In genomic region chr6:151475653-151476523, GRCh38 we compare ENCODE assay signal across 1 cellular context.
TF ChIP-seq lines count a peak whose summit lies in the region.

No MANE protein-coding gene starts in this region.

TF ChIP-seq in K562, 482 proteins besides CTCF, POLR2A, EP300 and RAD21 (continues in another document):
- TF ChIP-seq MLLT1 (IDR thresholded peaks at IDR 0.05) (no peak), PHTF2 (CRISPR knock-in tag; IDR thresholded peaks at IDR 0.05) (no peak), PPARD (CRISPR knock-in tag; IDR thresholded peaks at IDR 0.05) (no peak), TARDBP (IDR thresholded peaks at IDR 0.05) (no peak), EWSR1 (IDR thresholded peaks at IDR 0.05; ENCODE audit: borderline replicate concordance, low read depth, partially characterized antibody) (no peak), FOSL1 (tag; conservative IDR thresholded peaks at IDR 0.05) (no peak), PHF8 (IDR thresholded peaks at IDR 0.05; ENCODE audit: borderline replicate concordance, low read length) (no peak), ZBTB17 (CRISPR knock-in tag; IDR thresholded peaks at IDR 0.05) (no peak), RBM25 (IDR thresholded peaks at IDR 0.05; ENCODE audit: low read depth, low read length, severe bottlenecking) (no peak), ZNF384 (IDR thresholded peaks at IDR 0.05; ENCODE audit: low read depth, low read length) (peak; percentile 69), HSF4 (CRISPR knock-in tag; IDR thresholded peaks at IDR 0.05; ENCODE audit: borderline replicate concordance) (no peak), DEAF1 (CRISPR knock-in tag; IDR thresholded peaks at IDR 0.05) (peak; percentile 26), CREM (IDR thresholded peaks at IDR 0.05; ENCODE audit: low read depth) (no peak), USF1 (CRISPR knock-in tag; IDR thresholded peaks at IDR 0.05) (peak; percentile 49), ARID3A (IDR thresholded peaks at IDR 0.05; ENCODE audit: borderline replicate concordance, low read depth, low read length) (0 out of 2 replicates have a peak, but pooled peaks have one; percentile 39), ZNF263 (CRISPR knock-in tag; IDR thresholded peaks at IDR 0.05; ENCODE audit: borderline replicate concordance) (no peak), GTF3C2 (IDR thresholded peaks at IDR 0.05; ENCODE audit: borderline replicate concordance, extremely low read depth, insufficient read length) (no peak), RFX1 (IDR thresholded peaks at IDR 0.05) (no peak), MNT (conservative IDR thresholded peaks at IDR 0.05) (peak; percentile 26 to 36; a peak in 1 of 4 replicates), FOXJ2 (tag; IDR thresholded peaks at IDR 0.05) (no peak), E4F1 (CRISPR knock-in tag; IDR thresholded peaks at IDR 0.05; ENCODE audit: borderline replicate concordance) (no peak), BHLHE40 (IDR thresholded peaks at IDR 0.05; ENCODE audit: low read length) (peak; percentile 66), ID3 (CRISPR knock-in tag; IDR thresholded peaks at IDR 0.05) (no peak), ID3 (tag; IDR thresholded peaks at IDR 0.05) (0 out of 2 replicates have a peak, but pooled peaks have one; percentile 34), MAZ (CRISPR knock-in tag; conservative IDR thresholded peaks at IDR 0.05 in 1 of 2, IDR thresholded peaks at IDR 0.05 in 1 of 2) (peak in 1 of 2 experiments; percentile 28; a peak in 1 of 4 replicates), ATF7 (IDR thresholded peaks at IDR 0.05) (peak; percentile 32), JUND (IDR thresholded peaks at IDR 0.05; ENCODE audit: borderline replicate concordance, low read depth, low read length) (peak; percentile 23; the same call in 1 of the 2 replicates), JUND (tag; IDR thresholded peaks at IDR 0.05; ENCODE audit: borderline replicate concordance, low read depth, low read length) (no peak), FOXM1 (IDR thresholded peaks at IDR 0.05; ENCODE audit: low read depth) (peak; percentile 48; the same call in 1 of the 2 replicates), FOXM1 (CRISPR knock-in tag; IDR thresholded peaks at IDR 0.05; ENCODE audit: low read depth) (no peak), TAF15 (IDR thresholded peaks at IDR 0.05; ENCODE audit: low read depth, low read length) (no peak), NR2C2 (CRISPR knock-in tag; IDR thresholded peaks at IDR 0.05) (no peak), NR2C2 (tag; IDR thresholded peaks at IDR 0.05) (peak; percentile 51; the same call in 1 of the 2 replicates), DACH1 (IDR thresholded peaks at IDR 0.05; ENCODE audit: partially characterized antibody) (peak; percentile 78), SP1 (CRISPR knock-in tag; IDR thresholded peaks at IDR 0.05) (no peak), MYC (IDR thresholded peaks at IDR 0.05; ENCODE audit: low read depth, low read length) (peak; percentile 48; the same call in 1 of the 2 replicates), MYC (CRISPR knock-in tag; IDR thresholded peaks at IDR 0.05; ENCODE audit: borderline replicate concordance, low read depth) (no peak), HDAC2 (IDR thresholded peaks at IDR 0.05) (peak; percentile 18; the same call in 1 of the 2 replicates), ZNF668 (CRISPR knock-in tag; IDR thresholded peaks at IDR 0.05) (no peak), L3MBTL2 (IDR thresholded peaks at IDR 0.05) (peak; percentile 65; the same call in 1 of the 2 replicates), SMC3 (conservative IDR thresholded peaks at IDR 0.05; ENCODE audit: insufficient read depth, low read depth, low read length) (0 out of 2 replicates have a peak, but pooled peaks have one; percentile 49)
